Comparison of ENCODE assay signal across 8 cellular contexts in the genomic region with DNA sequence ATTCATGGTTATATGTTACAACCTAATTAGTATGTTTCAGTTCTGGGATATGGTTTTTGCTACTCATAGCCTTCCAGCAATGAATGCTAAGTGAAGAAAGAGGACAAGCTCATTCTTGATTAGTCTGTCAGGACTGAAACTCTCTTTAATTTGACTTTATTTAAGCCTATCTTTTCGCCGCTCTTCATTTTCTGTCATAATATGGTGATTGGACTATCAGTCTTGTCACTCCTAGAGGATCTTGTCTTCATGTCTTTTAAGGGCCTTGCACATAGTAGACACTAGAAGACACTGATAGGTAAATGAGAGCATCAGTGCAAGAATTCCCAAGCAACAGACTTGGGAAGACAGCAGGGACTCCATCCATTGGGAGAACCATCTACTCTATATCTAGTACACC.
"Had no signal": no experiment of that assay in that cellular context is flagged by ENCODE, and none has a peak within 500 bp of the region (broad histone marks: within the 10 kb centered on the region; RNA-seq: fewer than 3 reads in every experiment).

No MANE protein-coding gene starts in this region.

- DNase-seq: GM23248, GOT3, H7, H9, HCEC 1CT, HFFc6 had no signal

- H3K4me2 ChIP-seq: GM23338 had no signal

- H3K4me3 ChIP-seq: GM23248, GM23338, HAP-1 had no signal

- H3K36me3 ChIP-seq: HAP-1 had no signal

- H3K9ac ChIP-seq: GM23248 had no signal

- H3K27ac ChIP-seq: GM23248 had no signal

- H2AFZ ChIP-seq: GM23248, GM23338 had no signal

- H3K9me3 ChIP-seq: HAP-1 had no signal
